In genomic region chr5:10704949-10705621, GRCh38 we compare ENCODE assay signal across 8 cellular contexts. TPM values are rescaled to one million over a fixed set of nuclear protein-coding genes. Genes with fewer than 3 reads are reported as not detected.
DNase-seq lines count a peak whose midpoint lies in the region; ATAC-seq and TF ChIP-seq lines count a peak whose summit lies in the region.

No MANE protein-coding gene starts in this region.

- peak overlapping the region; percentile 54 for H2BK20ac ChIP-seq in IMR-90 (ENCODE audit: low read depth, low read length)

- POLR2A ChIA-PET in IMR-90 (lab: Charles Lee; ENCODE audit: unreplicated experiment): no interaction called here

- CTCF ChIA-PET in IMR-90 (lab: Yijun Ruan, JAX): no interaction called here

- H3K9me1 ChIP-seq in IMR-90 (ENCODE audit: insufficient read depth, low read length): peaks cover 60% of the 10 kb centered on the region

- TF ChIP-seq RAD21 in IMR-90 (IDR thresholded peaks at IDR 0.05; ENCODE audit: low read length): no peak

- H2AFZ ChIP-seq in IMR-90 (replicated peaks; ENCODE audit: low read length, poor library complexity): no peak overlapping the region

- peaks cover 6% of the 10 kb centered on the region for H3K36me3 Mint-ChIP-seq in activated T-helper 2 cell treated with anti-CD3 and anti-CD28 coated beads, Interferon-gamma antibody, Interleukin-2, Interleukin-4, amounts not matched to agents 10 μg/mL and 5 μg/mL and 100 μg/mL, durations not matched to agents 14 hours and 24 hours and 36 hours (ENCODE audit: low read depth)

- no peak overlapping the region; the same call in 1 of the 2 replicates for H3K23ac ChIP-seq in IMR-90 (ENCODE audit: low read depth, low read length)

- H3K14ac ChIP-seq in IMR-90 (replicated peaks; ENCODE audit: low read depth, low read length): peak overlapping the region; percentile 59

- no peak for TF ChIP-seq POLR2A in IMR-90 (IDR thresholded peaks at IDR 0.05; ENCODE audit: low read depth, low read length)

- no peak overlapping the region for H3K18ac ChIP-seq in IMR-90 (ENCODE audit: low read depth, low read length)

- no CpG with 5 or more reads among the region's 10 CpGs for WGBS in IMR-90 (ENCODE audit: extremely low coverage in 2 of 2, insufficient read length in 1 of 2), 2 experiments
- WGBS in mesodermal cell (ENCODE audit: insufficient coverage in 2 of 2), 2 experiments: 87 to 95% methylated on average over 3 to 10 of the region's 10 CpGs

- H3K4me1 Mint-ChIP-seq in activated T-helper 2 cell treated with anti-CD3 and anti-CD28 coated beads, Interferon-gamma antibody, Interleukin-2, Interleukin-4, amounts not matched to agents 10 μg/mL and 5 μg/mL and 100 μg/mL, durations not matched to agents 14 hours and 24 hours and 36 hours (ENCODE audit: low read depth): peaks cover 27% of the 10 kb centered on the region

- peaks cover 7% of the 10 kb centered on the region for H3K36me3 ChIP-seq in IMR-90 (ENCODE audit: control insufficient read depth, insufficient read depth, low read length)
- peaks cover 4% of the 10 kb centered on the region for H3K36me3 ChIP-seq in mesodermal cell (ENCODE audit: control insufficient read depth, insufficient read depth, low read length)
- no peaks in the 10 kb centered on the region for H3K36me3 ChIP-seq in colonic mucosa

- intact Hi-C loops in IMR-90 (cut with micrococcal nuclease): loop anchor here (5.0 kb wide), 1 partner anchor 197 kb away; no protein-coding TSS in a partner anchor
- intact Hi-C loops in activated T-helper 2 cell treated with anti-CD3 and anti-CD28 coated beads, Interferon-gamma antibody, Interleukin-2, Interleukin-4, amounts not matched to agents 10 μg/mL and 5 μg/mL and 100 μg/mL, durations not matched to agents 14 hours and 24 hours and 36 hours (cut with micrococcal nuclease): loop anchor here (5.0 kb wide), 1 partner anchor 72 kb away; no protein-coding TSS in a partner anchor
- intact Hi-C loops in colonic mucosa (cut with DNase I): no loop called here

- H2AK5ac ChIP-seq in IMR-90 (ENCODE audit: low read depth, low read length): peak overlapping the region; percentile 87

- in situ Hi-C loops in IMR-90 (cut with MboI; ENCODE audit: low sequenced_read_pairs): loop anchor here (10.0 kb wide), 1 partner anchor 130 kb away; no protein-coding TSS in a partner anchor

- H4K5ac ChIP-seq in IMR-90 (ENCODE audit: low read depth, low read length): 0 out of 2 replicates have a peak overlapping the region, but pooled peaks have one; percentile 6

- peak overlapping the region; percentile 67 for H2BK120ac ChIP-seq in IMR-90 (ENCODE audit: low read depth, low read length)

- H3K9me3 ChIP-seq in IMR-90 (ENCODE audit: control insufficient read depth, insufficient read depth, low read length) (no peaks in the 10 kb centered on the region), mesodermal cell (ENCODE audit: control insufficient read depth, low read length) (no peaks in the 10 kb centered on the region), colonic mucosa (no peaks in the 10 kb centered on the region)

- H2BK15ac ChIP-seq in IMR-90 (ENCODE audit: low read depth, low read length): peak overlapping the region; percentile 42; the same call in 1 of the 3 replicates

- ATAC-seq in IMR-90 (ENCODE audit: low read depth) (0 out of 2 replicates have a peak, but pooled peaks have one; percentile 2), HG02885 (IDR thresholded peaks at IDR 0.05; ENCODE audit: poor library complexity, unreplicated experiment) (no peak)

- H3K27me3 ChIP-seq in IMR-90 (ENCODE audit: control insufficient read depth, insufficient read depth, low read length) (no peaks in the 10 kb centered on the region), colonic mucosa (no peaks in the 10 kb centered on the region)

- peak overlapping the region; percentile 34 for H2BK5ac ChIP-seq in IMR-90 (ENCODE audit: low read depth, low read length, poor library complexity, severe bottlenecking)

- H4K91ac ChIP-seq in IMR-90 (ENCODE audit: insufficient read depth, low read depth, low read length): peak overlapping the region; percentile 32; the same call in 1 of the 2 replicates

- H2AK9ac ChIP-seq in IMR-90 (replicated peaks; ENCODE audit: low read depth, low read length, poor library complexity): no peak overlapping the region

- no peaks in the 10 kb centered on the region for H3K27me3 Mint-ChIP-seq in activated T-helper 2 cell treated with anti-CD3 and anti-CD28 coated beads, Interferon-gamma antibody, Interleukin-2, Interleukin-4, amounts not matched to agents 10 μg/mL and 5 μg/mL and 100 μg/mL, durations not matched to agents 14 hours and 24 hours and 36 hours (ENCODE audit: low read depth)

- peak overlapping the region; percentile 33 for H3K27ac Mint-ChIP-seq in activated T-helper 2 cell treated with anti-CD3 and anti-CD28 coated beads, Interferon-gamma antibody, Interleukin-2, Interleukin-4, amounts not matched to agents 10 μg/mL and 5 μg/mL and 100 μg/mL, durations not matched to agents 14 hours and 24 hours and 36 hours

- H3K4me2 ChIP-seq in IMR-90 (ENCODE audit: low read depth, low read length): no peak overlapping the region

- H3K4me3 ChIP-seq in IMR-90 (ENCODE audit: insufficient read depth, low read depth, low read length) (no peak overlapping the region), mesodermal cell (ENCODE audit: extremely low read depth, insufficient read depth, low read length, poor library complexity, severe bottlenecking) (no peak overlapping the region), colonic mucosa (no peak overlapping the region)

- dilution Hi-C loops in IMR-90 (cut with HindIII; ENCODE audit: low sequenced_read_pairs, unreplicated experiment): no loop called here

- H3K4me1 ChIP-seq in IMR-90 (ENCODE audit: control insufficient read depth, insufficient read depth, low read length) (peaks cover 39% of the 10 kb centered on the region), mesodermal cell (ENCODE audit: control insufficient read depth, insufficient read depth, low read length, poor library complexity, severe bottlenecking) (peaks cover 57% of the 10 kb centered on the region), colonic mucosa (peaks cover 2% of the 10 kb centered on the region)

- H3K9ac ChIP-seq in IMR-90 (ENCODE audit: low read depth, low read length): no peak overlapping the region
- no peak overlapping the region for H3K9ac ChIP-seq in colonic mucosa (ENCODE audit: low read depth in 2 of 2, low read length in 2 of 2)

- no TSS peak for BruUV-seq in IMR-90 (replicated peaks; lab: Mats Ljungman, UMichigan)

- peaks cover 46 to 95% of the 10 kb centered on the region in 2 experiments for H3K79me1 ChIP-seq in IMR-90 (ENCODE audit: low read depth in 1 of 2, low read length in 2 of 2)

- no peak overlapping the region for H3K4me3 Mint-ChIP-seq in activated T-helper 2 cell treated with anti-CD3 and anti-CD28 coated beads, Interferon-gamma antibody, Interleukin-2, Interleukin-4, amounts not matched to agents 10 μg/mL and 5 μg/mL and 100 μg/mL, durations not matched to agents 14 hours and 24 hours and 36 hours (ENCODE audit: low read depth)

- no peaks in the 10 kb centered on the region for H3K9me3 Mint-ChIP-seq in activated T-helper 2 cell treated with anti-CD3 and anti-CD28 coated beads, Interferon-gamma antibody, Interleukin-2, Interleukin-4, amounts not matched to agents 10 μg/mL and 5 μg/mL and 100 μg/mL, durations not matched to agents 14 hours and 24 hours and 36 hours

- peak overlapping the region; percentile 22 to 76; a peak in 3 of 4 replicates for H4K8ac ChIP-seq in IMR-90 (ENCODE audit: low read depth in 2 of 2, low read length in 2 of 2)

- no peak for TF ChIP-seq CTCF in IMR-90 (conservative IDR thresholded peaks at IDR 0.05; ENCODE audit: low read depth, low read length)
- no peak for TF ChIP-seq CTCF in colonic mucosa (IDR thresholded peaks at IDR 0.05)

- DNase-seq in GM03348 (ENCODE audit: low spot score) (peak; percentile 64), IMR-90 (peak; percentile 86), NCI-H2081 (lab: John Stamatoyannopoulos, UW) (no peak), putamen (ENCODE audit: low spot score) (no peak), colonic mucosa (no peak)
- no peak for DNase-seq in activated T-helper 2 cell treated with anti-CD3 and anti-CD28 coated beads, Interferon-gamma antibody, Interleukin-2, Interleukin-4, amounts not matched to agents 10 μg/mL and 5 μg/mL and 100 μg/mL, durations not matched to agents 14 hours and 24 hours and 36 hours (ENCODE audit: low spot score)

- H3K4ac ChIP-seq in IMR-90 (ENCODE audit: low read depth, low read length): peak overlapping the region; percentile 88

- no peak overlapping the region; the same call in 1 of the 2 replicates for H3K56ac ChIP-seq in IMR-90 (ENCODE audit: extremely low read depth, insufficient read depth, low read length)

- H3K27ac ChIP-seq in IMR-90 (ENCODE audit: insufficient read depth, low read length) (peak overlapping the region; percentile 36; the same call in 1 of the 2 replicates), mesodermal cell (ENCODE audit: low read depth, low read length, severe bottlenecking) (peak overlapping the region; percentile 70), colonic mucosa (no peak overlapping the region)

- peaks cover 29% of the 10 kb centered on the region for H4K20me1 ChIP-seq in IMR-90 (ENCODE audit: insufficient read depth, low read length)

TF ChIP-seq in IMR-90, 13 proteins besides CTCF, POLR2A, EP300 and RAD21:
- no peak for TF ChIP-seq MAFK (IDR thresholded peaks at IDR 0.05; ENCODE audit: low read depth, low read length)
- peak; percentile 24; the same call in 1 of the 2 replicates for TF ChIP-seq FOS (IDR thresholded peaks at IDR 0.05; ENCODE audit: low read depth, low read length)

RNA-seq across cellular contexts. Expression of gene DAP, which starts 55.9 kb away (rescaled TPM):
- total RNA-seq in IMR-90 (2012; rRNA removed) (44.4 and 49.6 TPM in 2 replicates), colonic mucosa (100 to 1,000 TPM; 106 to 133 TPM)
- polyA plus RNA-seq in IMR-90 (2012; rRNA removed): 152 and 189 TPM in 2 replicates
- polyA plus RNA-seq in IMR-90 (2012; cell fraction: cytosol; rRNA removed): 160 and 237 TPM in 2 replicates
- polyA plus RNA-seq in IMR-90 (2012; cell fraction: nucleus; rRNA removed; ENCODE audit: low replicate concordance): 88.2 and 89.8 TPM in 2 replicates
- 51.3 and 56.6 TPM in 2 replicates for total RNA-seq in activated T-helper 2 cell treated with anti-CD3 and anti-CD28 coated beads, Interferon-gamma antibody, Interleukin-2, Interleukin-4, amounts not matched to agents 10 μg/mL and 5 μg/mL and 100 μg/mL, durations not matched to agents 14 hours and 24 hours and 36 hours
- polyA plus RNA-seq in mesodermal cell (2013, experiment 1 of 2): 133 TPM
- 122 TPM for polyA plus RNA-seq in mesodermal cell (2013, experiment 2 of 2)

Comparison
In these comparisons a context has a peak if more than half of its experiments do, and no peak if none do; other contexts are left out.
1. DNase-seq: peak in GM03348 (single experiment) and IMR-90 (single experiment); none in activated T-helper 2 cell treated with anti-CD3 and anti-CD28 coated beads, Interferon-gamma antibody, Interleukin-2, Interleukin-4, amounts not matched to agents 10 μg/mL and 5 μg/mL and 100 μg/mL, durations not matched to agents 14 hours and 24 hours and 36 hours (single experiment), NCI-H2081 (0 of 2), putamen (single experiment) and colonic mucosa (single experiment).